ENCODE assay signal across 7 cellular contexts in the genomic region with DNA sequence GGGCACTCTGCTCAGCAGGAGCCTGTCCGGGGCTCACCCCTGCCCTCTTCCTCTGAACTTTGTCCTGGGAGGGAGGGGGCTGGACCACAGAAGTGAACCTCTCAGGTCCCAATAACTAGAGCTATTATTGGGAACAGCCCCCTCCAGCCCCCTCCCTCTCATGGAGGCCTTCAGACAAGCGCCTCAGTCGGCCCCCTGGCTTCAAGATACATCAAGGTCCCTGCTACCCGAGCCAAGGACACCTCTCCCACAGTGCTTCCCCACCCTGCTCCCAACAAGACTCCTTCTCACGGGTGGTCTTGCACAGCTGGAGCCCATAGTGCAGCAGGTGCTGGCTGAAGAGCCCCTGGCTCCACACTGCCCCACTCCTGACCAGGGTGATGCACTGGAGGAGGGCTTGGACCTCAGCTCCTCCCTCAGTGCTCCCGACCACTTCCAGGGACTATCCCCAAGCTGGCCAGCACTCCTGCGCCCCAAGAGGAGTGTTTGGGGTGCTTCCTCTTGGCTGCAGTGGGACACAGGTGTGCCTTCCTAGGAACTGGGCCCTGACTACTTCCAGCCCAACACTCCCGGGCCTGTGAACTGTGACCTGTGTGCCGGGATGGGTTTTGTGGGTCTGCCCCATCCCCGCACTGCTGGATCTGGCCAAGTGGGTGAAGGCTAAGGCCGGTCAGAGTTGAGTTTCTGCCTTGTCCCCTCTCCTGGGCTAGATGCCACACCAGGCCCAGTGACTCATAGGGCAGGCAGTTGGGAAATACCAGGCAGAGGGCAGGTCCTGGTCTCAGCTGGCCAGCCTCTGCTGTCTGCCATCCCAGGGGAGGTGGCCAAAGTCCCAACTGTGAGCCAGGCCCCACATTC. TPM values are rescaled to one million over a fixed set of nuclear protein-coding genes. Genes with fewer than 3 reads are reported as not detected.
DNase-seq lines count a peak whose midpoint lies in the region; ATAC-seq and TF ChIP-seq lines count a peak whose summit lies in the region.

No MANE protein-coding gene starts in this region.

- ATAC-seq in gastroesophageal sphincter = peak; percentile 39

- WGBS in gastroesophageal sphincter (ENCODE audit: low coverage in 1 of 2), 2 donors = 20 to 70% methylated on average over 1 to 2 of the region's 11 CpGs

- peak overlapping the region; percentile 60 for H3K4me3 ChIP-seq in HFF-Myc (replicated peaks; ENCODE audit: low read depth, low read length)
- peak overlapping the region; percentile 55 for H3K4me3 ChIP-seq in WERI-Rb-1 (ENCODE audit: low read depth, low read length)
- peak overlapping the region; percentile 63 to 99 for H3K4me3 ChIP-seq in gastroesophageal sphincter
- peak overlapping the region; percentile 79 for H3K4me3 ChIP-seq in parathyroid adenoma (ENCODE audit: low read depth, low read length)

- peaks cover 0 to 40% (median 18%) of the 10 kb centered on the region in 3 donors for H3K4me1 ChIP-seq in gastroesophageal sphincter
- H3K4me1 ChIP-seq in parathyroid adenoma = peaks cover 5% of the 10 kb centered on the region

- H3K9me3 ChIP-seq in WERI-Rb-1 (ENCODE audit: severe bottlenecking) (no peaks in the 10 kb centered on the region), gastroesophageal sphincter (no peaks in the 10 kb centered on the region), parathyroid adenoma (ENCODE audit: control insufficient read depth, low read length) (no peaks in the 10 kb centered on the region)

- no peak for TF ChIP-seq EP300 in gastroesophageal sphincter (IDR thresholded peaks at IDR 0.05)

- DNase-seq in HFF-Myc (ENCODE audit: extremely low read depth, low read depth) (no peak), WERI-Rb-1 (no peak), NCI-H1417 (lab: John Stamatoyannopoulos, UW) (no peak), ureter (ENCODE audit: low spot score) (no peak), cerebellar cortex (ENCODE audit: low spot score) (no peak)

- H3K9ac ChIP-seq in parathyroid adenoma = no peak overlapping the region

- H2AFZ ChIP-seq in parathyroid adenoma = no peak overlapping the region

- H3K36me3 ChIP-seq in WERI-Rb-1 (peaks cover 39% of the 10 kb centered on the region), gastroesophageal sphincter (peaks cover 0 to 46% of the 10 kb centered on the region in 2 donors), parathyroid adenoma (ENCODE audit: control insufficient read depth, insufficient read depth, low read length) (no peaks in the 10 kb centered on the region)

- H3K4me2 ChIP-seq in parathyroid adenoma (ENCODE audit: low read length) = peak overlapping the region; percentile 81

- H3K79me2 ChIP-seq in parathyroid adenoma = peaks cover 2% of the 10 kb centered on the region

- peak in 1 of 2 donors; percentile 8 for TF ChIP-seq POLR2A in gastroesophageal sphincter (IDR thresholded peaks at IDR 0.05)

- no peaks in the 10 kb centered on the region for H3K27me3 ChIP-seq in WERI-Rb-1 (ENCODE audit: insufficient read depth, low read depth, severe bottlenecking)
- peaks cover 21% of the 10 kb centered on the region for H3K27me3 ChIP-seq in gastroesophageal sphincter
- H3K27me3 ChIP-seq in parathyroid adenoma (ENCODE audit: control insufficient read depth, insufficient read depth, low read length) = no peaks in the 10 kb centered on the region

- TF ChIP-seq CTCF in HFF-Myc (IDR thresholded peaks at IDR 0.05; ENCODE audit: low read depth, low read length, missing control alignments) = no peak
- TF ChIP-seq CTCF in WERI-Rb-1 (IDR thresholded peaks at IDR 0.05; ENCODE audit: low read depth, low read length) = no peak
- TF ChIP-seq CTCF in gastroesophageal sphincter (IDR thresholded peaks at IDR 0.05) = no peak
- no peak for TF ChIP-seq CTCF in parathyroid adenoma (IDR thresholded peaks at IDR 0.05)

- H3K27ac ChIP-seq in WERI-Rb-1 (no peak overlapping the region), gastroesophageal sphincter (peak overlapping the region; percentile 75 to 100 (median 94)), parathyroid adenoma (no peak overlapping the region)

RNA-seq across cellular contexts. Expression of gene PNPLA2, which starts 2.2 kb away (rescaled TPM):
- total RNA-seq in gastroesophageal sphincter = 10 to 100 TPM; 39.7 to 79.4 (median 58.9) TPM
- total RNA-seq in ureter = 118 TPM

RNA-seq across cellular contexts. Expression of gene CRACR2B, which starts 6.8 kb away (rescaled TPM):
- total RNA-seq in gastroesophageal sphincter (10 to 100 TPM in 1 of 4 donors, 1 to 10 TPM in 3; 4.1 to 10.3 (median 6.4) TPM), ureter (45.8 TPM)

RNA-seq across cellular contexts. Expression of gene RPLP2, which starts 11.1 kb away (rescaled TPM):
- total RNA-seq in gastroesophageal sphincter = 100 to 1,000 TPM; 165 to 880 (median 462) TPM
- total RNA-seq in ureter = 2,024 TPM

RNA-seq across cellular contexts. Expression of gene CD151, which starts 11.9 kb away (rescaled TPM):
- total RNA-seq in gastroesophageal sphincter (100 to 1,000 TPM; 277 to 794 (median 465) TPM), ureter (241 TPM)

RNA-seq across cellular contexts. Expression of gene PIDD1, which starts 15.9 kb away (rescaled TPM):
- total RNA-seq in gastroesophageal sphincter = 10 to 100 TPM in 2 of 4 donors, 1 to 10 TPM in 2; 1.6 to 23.7 (median 9.0) TPM
- 20.6 TPM for total RNA-seq in ureter

Comparison
In these comparisons a context has a peak if more than half of its experiments do, and no peak if none do; other contexts are left out.
1. H3K27ac ChIP-seq: peak in gastroesophageal sphincter (4 of 4); none in WERI-Rb-1 (single experiment) and parathyroid adenoma (single experiment).
2. Peak in every context shown above with its lines, with median percentiles within 50 percentile points of each other: H3K4me3 ChIP-seq.